ENCODE assay signal across 3 cellular contexts in the genomic region with DNA sequence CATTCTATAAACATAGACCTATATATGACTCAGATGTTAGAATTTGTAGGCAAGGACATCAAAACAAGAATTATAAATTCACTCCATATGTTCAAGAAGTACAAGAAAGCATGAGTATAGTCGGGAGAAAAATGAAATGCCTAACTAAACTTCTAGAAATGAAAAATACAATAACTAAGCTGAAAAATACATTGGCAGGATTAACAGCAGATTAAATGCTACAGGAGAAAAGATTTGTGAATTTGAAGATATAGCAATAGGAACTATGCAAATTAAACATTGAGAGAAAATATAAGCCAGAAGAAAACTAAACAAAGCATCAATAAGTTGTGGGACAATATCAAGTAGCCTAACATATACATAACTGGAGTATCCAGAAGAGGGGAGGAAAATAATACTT.
TF ChIP-seq lines count a peak whose summit lies in the region.

No MANE protein-coding gene starts in this region.

TF ChIP-seq in liver, 16 proteins besides CTCF, POLR2A, EP300 and RAD21:
- TF ChIP-seq NR2F2 (IDR thresholded peaks at IDR 0.05) (no peak), HNF4A (conservative IDR thresholded peaks at IDR 0.05) (no peak), HNF4G (IDR thresholded peaks at IDR 0.05) (no peak), JUND (IDR thresholded peaks at IDR 0.05) (no peak), EGR1 (IDR thresholded peaks at IDR 0.05; ENCODE audit: low read depth in 2 of 2) (no peak)
- TF ChIP-seq, protein P1, sequence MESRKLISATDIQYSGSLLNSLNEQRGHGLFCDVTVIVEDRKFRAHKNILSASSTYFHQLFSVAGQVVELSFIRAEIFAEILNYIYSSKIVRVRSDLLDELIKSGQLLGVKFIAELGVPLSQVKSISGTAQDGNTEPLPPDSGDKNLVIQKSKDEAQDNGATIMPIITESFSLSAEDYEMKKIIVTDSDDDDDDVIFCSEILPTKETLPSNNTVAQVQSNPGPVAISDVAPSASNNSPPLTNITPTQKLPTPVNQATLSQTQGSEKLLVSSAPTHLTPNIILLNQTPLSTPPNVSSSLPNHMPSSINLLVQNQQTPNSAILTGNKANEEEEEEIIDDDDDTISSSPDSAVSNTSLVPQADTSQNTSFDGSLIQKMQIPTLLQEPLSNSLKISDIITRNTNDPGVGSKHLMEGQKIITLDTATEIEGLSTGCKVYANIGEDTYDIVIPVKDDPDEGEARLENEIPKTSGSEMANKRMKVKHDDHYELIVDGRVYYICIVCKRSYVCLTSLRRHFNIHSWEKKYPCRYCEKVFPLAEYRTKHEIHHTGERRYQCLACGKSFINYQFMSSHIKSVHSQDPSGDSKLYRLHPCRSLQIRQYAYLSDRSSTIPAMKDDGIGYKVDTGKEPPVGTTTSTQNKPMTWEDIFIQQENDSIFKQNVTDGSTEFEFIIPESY (IDR thresholded peaks at IDR 0.05) = no peak
- TF ChIP-seq, protein P2, sequence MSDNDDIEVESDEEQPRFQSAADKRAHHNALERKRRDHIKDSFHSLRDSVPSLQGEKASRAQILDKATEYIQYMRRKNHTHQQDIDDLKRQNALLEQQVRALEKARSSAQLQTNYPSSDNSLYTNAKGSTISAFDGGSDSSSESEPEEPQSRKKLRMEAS (IDR thresholded peaks at IDR 0.05) = no peak

TF ChIP-seq in HepG2, 621 proteins besides CTCF, POLR2A, EP300 and RAD21:
- TF ChIP-seq, protein P3, sequence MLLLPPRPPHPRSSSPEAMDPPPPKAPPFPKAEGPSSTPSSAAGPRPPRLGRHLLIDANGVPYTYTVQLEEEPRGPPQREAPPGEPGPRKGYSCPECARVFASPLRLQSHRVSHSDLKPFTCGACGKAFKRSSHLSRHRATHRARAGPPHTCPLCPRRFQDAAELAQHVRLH (CRISPR knock-in tag; IDR thresholded peaks at IDR 0.05; ENCODE audit: borderline replicate concordance, low read depth) = no peak
- TF ChIP-seq, protein P4, sequence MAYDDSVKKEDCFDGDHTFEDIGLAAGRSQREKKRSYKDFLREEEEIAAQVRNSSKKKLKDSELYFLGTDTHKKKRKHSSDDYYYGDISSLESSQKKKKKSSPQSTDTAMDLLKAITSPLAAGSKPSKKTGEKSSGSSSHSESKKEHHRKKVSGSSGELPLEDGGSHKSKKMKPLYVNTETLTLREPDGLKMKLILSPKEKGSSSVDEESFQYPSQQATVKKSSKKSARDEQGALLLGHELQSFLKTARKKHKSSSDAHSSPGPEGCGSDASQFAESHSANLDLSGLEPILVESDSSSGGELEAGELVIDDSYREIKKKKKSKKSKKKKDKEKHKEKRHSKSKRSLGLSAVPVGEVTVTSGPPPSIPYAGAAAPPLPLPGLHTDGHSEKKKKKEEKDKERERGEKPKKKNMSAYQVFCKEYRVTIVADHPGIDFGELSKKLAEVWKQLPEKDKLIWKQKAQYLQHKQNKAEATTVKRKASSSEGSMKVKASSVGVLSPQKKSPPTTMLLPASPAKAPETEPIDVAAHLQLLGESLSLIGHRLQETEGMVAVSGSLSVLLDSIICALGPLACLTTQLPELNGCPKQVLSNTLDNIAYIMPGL (CRISPR knock-in tag; IDR thresholded peaks at IDR 0.05; ENCODE audit: borderline replicate concordance in 1 of 2, low read depth in 1 of 2) = no peak

TF ChIP-seq in K562, 482 proteins besides CTCF, POLR2A, EP300 and RAD21:
- TF ChIP-seq CBX3 (IDR thresholded peaks at IDR 0.05; ENCODE audit: borderline replicate concordance in 1 of 2, low read length in 2 of 2) (peak in 1 of 2 experiments; percentile 63; a peak in 1 of 3 replicates), SAP30 (IDR thresholded peaks at IDR 0.05; ENCODE audit: borderline replicate concordance, insufficient read depth, low read depth, low read length, poor library complexity, severe bottlenecking) (no peak), ARNT (IDR thresholded peaks at IDR 0.05) (no peak), ZFX (CRISPR knock-in tag; IDR thresholded peaks at IDR 0.05) (no peak), NFYB (IDR thresholded peaks at IDR 0.05; ENCODE audit: extremely low read depth, insufficient read length) (no peak), RBM25 (IDR thresholded peaks at IDR 0.05; ENCODE audit: low read depth, low read length, severe bottlenecking) (peak; percentile 16), ZNF583 (CRISPR knock-in tag; IDR thresholded peaks at IDR 0.05) (no peak), CHD1 (IDR thresholded peaks at IDR 0.05; ENCODE audit: low read length) (no peak), ZFP30 (CRISPR knock-in tag; IDR thresholded peaks at IDR 0.05; ENCODE audit: borderline replicate concordance) (peak; percentile 87), TRIM28 (IDR thresholded peaks at IDR 0.05) (peak; percentile 75; the same call in 1 of the 2 replicates)
- TF ChIP-seq, protein P5, sequence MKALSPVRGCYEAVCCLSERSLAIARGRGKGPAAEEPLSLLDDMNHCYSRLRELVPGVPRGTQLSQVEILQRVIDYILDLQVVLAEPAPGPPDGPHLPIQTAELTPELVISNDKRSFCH (CRISPR knock-in tag; IDR thresholded peaks at IDR 0.05) = no peak
- TF ChIP-seq, protein P5 (tag; IDR thresholded peaks at IDR 0.05) = no peak
- TF ChIP-seq, protein P6, sequence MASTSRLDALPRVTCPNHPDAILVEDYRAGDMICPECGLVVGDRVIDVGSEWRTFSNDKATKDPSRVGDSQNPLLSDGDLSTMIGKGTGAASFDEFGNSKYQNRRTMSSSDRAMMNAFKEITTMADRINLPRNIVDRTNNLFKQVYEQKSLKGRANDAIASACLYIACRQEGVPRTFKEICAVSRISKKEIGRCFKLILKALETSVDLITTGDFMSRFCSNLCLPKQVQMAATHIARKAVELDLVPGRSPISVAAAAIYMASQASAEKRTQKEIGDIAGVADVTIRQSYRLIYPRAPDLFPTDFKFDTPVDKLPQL (IDR thresholded peaks at IDR 0.05; ENCODE audit: extremely low read depth, insufficient read length) = no peak
- TF ChIP-seq, protein P7, sequence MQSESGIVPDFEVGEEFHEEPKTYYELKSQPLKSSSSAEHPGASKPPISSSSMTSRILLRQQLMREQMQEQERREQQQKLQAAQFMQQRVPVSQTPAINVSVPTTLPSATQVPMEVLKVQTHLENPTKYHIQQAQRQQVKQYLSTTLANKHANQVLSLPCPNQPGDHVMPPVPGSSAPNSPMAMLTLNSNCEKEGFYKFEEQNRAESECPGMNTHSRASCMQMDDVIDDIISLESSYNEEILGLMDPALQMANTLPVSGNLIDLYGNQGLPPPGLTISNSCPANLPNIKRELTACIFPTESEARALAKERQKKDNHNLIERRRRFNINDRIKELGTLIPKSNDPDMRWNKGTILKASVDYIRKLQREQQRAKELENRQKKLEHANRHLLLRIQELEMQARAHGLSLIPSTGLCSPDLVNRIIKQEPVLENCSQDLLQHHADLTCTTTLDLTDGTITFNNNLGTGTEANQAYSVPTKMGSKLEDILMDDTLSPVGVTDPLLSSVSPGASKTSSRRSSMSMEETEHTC (IDR thresholded peaks at IDR 0.05) = no peak
- TF ChIP-seq, protein P8, sequence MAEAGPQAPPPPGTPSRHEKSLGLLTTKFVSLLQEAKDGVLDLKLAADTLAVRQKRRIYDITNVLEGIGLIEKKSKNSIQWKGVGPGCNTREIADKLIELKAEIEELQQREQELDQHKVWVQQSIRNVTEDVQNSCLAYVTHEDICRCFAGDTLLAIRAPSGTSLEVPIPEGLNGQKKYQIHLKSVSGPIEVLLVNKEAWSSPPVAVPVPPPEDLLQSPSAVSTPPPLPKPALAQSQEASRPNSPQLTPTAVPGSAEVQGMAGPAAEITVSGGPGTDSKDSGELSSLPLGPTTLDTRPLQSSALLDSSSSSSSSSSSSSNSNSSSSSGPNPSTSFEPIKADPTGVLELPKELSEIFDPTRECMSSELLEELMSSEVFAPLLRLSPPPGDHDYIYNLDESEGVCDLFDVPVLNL (CRISPR knock-in tag; IDR thresholded peaks at IDR 0.05; ENCODE audit: low read depth) = no peak
- TF ChIP-seq, protein P9, sequence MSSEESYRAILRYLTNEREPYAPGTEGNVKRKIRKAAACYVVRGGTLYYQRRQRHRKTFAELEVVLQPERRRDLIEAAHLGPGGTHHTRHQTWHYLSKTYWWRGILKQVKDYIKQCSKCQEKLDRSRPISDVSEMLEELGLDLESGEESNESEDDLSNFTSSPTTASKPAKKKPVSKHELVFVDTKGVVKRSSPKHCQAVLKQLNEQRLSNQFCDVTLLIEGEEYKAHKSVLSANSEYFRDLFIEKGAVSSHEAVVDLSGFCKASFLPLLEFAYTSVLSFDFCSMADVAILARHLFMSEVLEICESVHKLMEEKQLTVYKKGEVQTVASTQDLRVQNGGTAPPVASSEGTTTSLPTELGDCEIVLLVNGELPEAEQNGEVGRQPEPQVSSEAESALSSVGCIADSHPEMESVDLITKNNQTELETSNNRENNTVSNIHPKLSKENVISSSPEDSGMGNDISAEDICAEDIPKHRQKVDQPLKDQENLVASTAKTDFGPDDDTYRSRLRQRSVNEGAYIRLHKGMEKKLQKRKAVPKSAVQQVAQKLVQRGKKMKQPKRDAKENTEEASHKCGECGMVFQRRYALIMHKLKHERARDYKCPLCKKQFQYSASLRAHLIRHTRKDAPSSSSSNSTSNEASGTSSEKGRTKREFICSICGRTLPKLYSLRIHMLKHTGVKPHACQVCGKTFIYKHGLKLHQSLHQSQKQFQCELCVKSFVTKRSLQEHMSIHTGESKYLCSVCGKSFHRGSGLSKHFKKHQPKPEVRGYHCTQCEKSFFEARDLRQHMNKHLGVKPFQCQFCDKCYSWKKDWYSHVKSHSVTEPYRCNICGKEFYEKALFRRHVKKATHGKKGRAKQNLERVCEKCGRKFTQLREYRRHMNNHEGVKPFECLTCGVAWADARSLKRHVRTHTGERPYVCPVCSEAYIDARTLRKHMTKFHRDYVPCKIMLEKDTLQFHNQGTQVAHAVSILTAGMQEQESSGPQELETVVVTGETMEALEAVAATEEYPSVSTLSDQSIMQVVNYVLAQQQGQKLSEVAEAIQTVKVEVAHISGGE (CRISPR knock-in tag; IDR thresholded peaks at IDR 0.05) = no peak
- TF ChIP-seq, protein P2 (CRISPR knock-in tag; IDR thresholded peaks at IDR 0.05) = no peak
- TF ChIP-seq, protein P10, sequence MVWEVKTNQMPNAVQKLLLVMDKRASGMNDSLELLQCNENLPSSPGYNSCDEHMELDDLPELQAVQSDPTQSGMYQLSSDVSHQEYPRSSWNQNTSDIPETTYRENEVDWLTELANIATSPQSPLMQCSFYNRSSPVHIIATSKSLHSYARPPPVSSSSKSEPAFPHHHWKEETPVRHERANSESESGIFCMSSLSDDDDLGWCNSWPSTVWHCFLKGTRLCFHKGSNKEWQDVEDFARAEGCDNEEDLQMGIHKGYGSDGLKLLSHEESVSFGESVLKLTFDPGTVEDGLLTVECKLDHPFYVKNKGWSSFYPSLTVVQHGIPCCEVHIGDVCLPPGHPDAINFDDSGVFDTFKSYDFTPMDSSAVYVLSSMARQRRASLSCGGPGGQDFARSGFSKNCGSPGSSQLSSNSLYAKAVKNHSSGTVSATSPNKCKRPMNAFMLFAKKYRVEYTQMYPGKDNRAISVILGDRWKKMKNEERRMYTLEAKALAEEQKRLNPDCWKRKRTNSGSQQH (CRISPR knock-in tag; IDR thresholded peaks at IDR 0.05) = no peak
